ENCODE assay signal across 8 cellular contexts in genomic region chr16:31868701-31869167, GRCh38. TPM values are rescaled to one million over a fixed set of nuclear protein-coding genes. Genes with fewer than 3 reads are reported as not detected.
DNase-seq lines count a peak whose midpoint lies in the region; ATAC-seq and TF ChIP-seq lines count a peak whose summit lies in the region.

No MANE protein-coding gene starts in this region.

- H3K4me1 ChIP-seq in BE2C (no peaks in the 10 kb centered on the region), testis (no peaks in the 10 kb centered on the region)

- intact Hi-C loops in activated T-helper 2 cell treated with anti-CD3 and anti-CD28 coated beads, Interferon-gamma antibody, Interleukin-2, Interleukin-4, amounts not matched to agents 10 μg/mL and 5 μg/mL and 100 μg/mL, durations not matched to agents 14 hours and 24 hours and 36 hours (cut with micrococcal nuclease) = loop anchor here (1.0 to 5.0 kb wide), 7 partner anchors 9 to 881 kb away; partner anchors contain the start of genes ARMC5, HSD3B7, PYCARD and RUSF1
- intact Hi-C loops in testis (cut with DNase I; ENCODE audit: low total_unique reads) = no loop called here

- 19 to 24% methylated on average over 8 of the region's 8 CpGs for WGBS in testis, 2 donors

- peaks cover 5% of the 10 kb centered on the region for H3K9me3 Mint-ChIP-seq in activated T-helper 2 cell treated with anti-CD3 and anti-CD28 coated beads, Interferon-gamma antibody, Interleukin-2, Interleukin-4, amounts not matched to agents 10 μg/mL and 5 μg/mL and 100 μg/mL, durations not matched to agents 14 hours and 24 hours and 36 hours

- H3K36me3 Mint-ChIP-seq in activated T-helper 2 cell treated with anti-CD3 and anti-CD28 coated beads, Interferon-gamma antibody, Interleukin-2, Interleukin-4, amounts not matched to agents 10 μg/mL and 5 μg/mL and 100 μg/mL, durations not matched to agents 14 hours and 24 hours and 36 hours (ENCODE audit: low read depth) = peaks cover 4% of the 10 kb centered on the region

- peak; percentile 83 for TF ChIP-seq CTCF in BE2C (IDR thresholded peaks at IDR 0.05; ENCODE audit: low read depth, low read length)
- peak; percentile 77 for TF ChIP-seq CTCF in fibroblast of villous mesenchyme (IDR thresholded peaks at IDR 0.05; ENCODE audit: insufficient read depth, low read depth, low read length)
- TF ChIP-seq CTCF in omental fat pad (IDR thresholded peaks at IDR 0.05) = peak in 1 of 3 donors; percentile 15
- TF ChIP-seq CTCF in testis (IDR thresholded peaks at IDR 0.05) = peak; percentile 77 to 88 (median 78)

- H3K36me3 ChIP-seq in BE2C (no peaks in the 10 kb centered on the region), testis (ENCODE audit: low read depth, missing control alignments) (no peaks in the 10 kb centered on the region)

- H3K9me3 ChIP-seq in BE2C (no peaks in the 10 kb centered on the region), testis (no peaks in the 10 kb centered on the region)

- H3K4me3 Mint-ChIP-seq in activated T-helper 2 cell treated with anti-CD3 and anti-CD28 coated beads, Interferon-gamma antibody, Interleukin-2, Interleukin-4, amounts not matched to agents 10 μg/mL and 5 μg/mL and 100 μg/mL, durations not matched to agents 14 hours and 24 hours and 36 hours (ENCODE audit: low read depth) = peak overlapping the region; percentile 56

- TF ChIP-seq POLR2A in testis (IDR thresholded peaks at IDR 0.05) = no peak

- H3K4me3 ChIP-seq in BE2C (ENCODE audit: low read depth, low read length) (no peak overlapping the region), fibroblast of villous mesenchyme (ENCODE audit: low read depth, low read length) (no peak overlapping the region), testis (no peak overlapping the region)

- ATAC-seq in GM19035 (IDR thresholded peaks at IDR 0.05; ENCODE audit: unreplicated experiment) (peak; percentile 42), omental fat pad (ENCODE audit: low FRiP score) (no peak)

- peaks cover 48% of the 10 kb centered on the region for H3K4me1 Mint-ChIP-seq in activated T-helper 2 cell treated with anti-CD3 and anti-CD28 coated beads, Interferon-gamma antibody, Interleukin-2, Interleukin-4, amounts not matched to agents 10 μg/mL and 5 μg/mL and 100 μg/mL, durations not matched to agents 14 hours and 24 hours and 36 hours (ENCODE audit: low read depth)

- peak overlapping the region in 1 of 2 donors; percentile 23 for H3K27ac ChIP-seq in testis

- no peaks in the 10 kb centered on the region for H3K27me3 ChIP-seq in BE2C
- no peaks in the 10 kb centered on the region for H3K27me3 ChIP-seq in testis

- H3K27ac Mint-ChIP-seq in activated T-helper 2 cell treated with anti-CD3 and anti-CD28 coated beads, Interferon-gamma antibody, Interleukin-2, Interleukin-4, amounts not matched to agents 10 μg/mL and 5 μg/mL and 100 μg/mL, durations not matched to agents 14 hours and 24 hours and 36 hours = peak overlapping the region; percentile 96

- H3K27me3 Mint-ChIP-seq in activated T-helper 2 cell treated with anti-CD3 and anti-CD28 coated beads, Interferon-gamma antibody, Interleukin-2, Interleukin-4, amounts not matched to agents 10 μg/mL and 5 μg/mL and 100 μg/mL, durations not matched to agents 14 hours and 24 hours and 36 hours (ENCODE audit: low read depth) = peaks cover 5% of the 10 kb centered on the region

- DNase-seq in BE2C (peak; percentile 78), Kasumi-1 (lab: John Stamatoyannopoulos, UW) (peak; percentile 97 to 98), SHP77 (lab: John Stamatoyannopoulos, UW) (peak; percentile 73 to 77), fibroblast of villous mesenchyme (ENCODE audit: low read depth) (peak; percentile 76), omental fat pad (ENCODE audit: low spot score) (peak; percentile 99), testis (peak; percentile 92)
- DNase-seq in activated T-helper 2 cell treated with anti-CD3 and anti-CD28 coated beads, Interferon-gamma antibody, Interleukin-2, Interleukin-4, amounts not matched to agents 10 μg/mL and 5 μg/mL and 100 μg/mL, durations not matched to agents 14 hours and 24 hours and 36 hours (ENCODE audit: low spot score) = peak; percentile 73

RNA-seq across cellular contexts. Expression of gene ZNF267, which starts 4.9 kb away (rescaled TPM):
- 1.7 TPM for polyA plus RNA-seq in BE2C (2012; ENCODE audit: insufficient read depth, insufficient read length, low read depth)
- 58.5 and 68.5 TPM in 2 replicates for total RNA-seq in activated T-helper 2 cell treated with anti-CD3 and anti-CD28 coated beads, Interferon-gamma antibody, Interleukin-2, Interleukin-4, amounts not matched to agents 10 μg/mL and 5 μg/mL and 100 μg/mL, durations not matched to agents 14 hours and 24 hours and 36 hours
- 11.0 and 15.1 TPM in 2 replicates for total RNA-seq in fibroblast of villous mesenchyme
- 10 to 100 TPM in 3 of 4 donors, 1 to 10 TPM in 1; 8.7 to 24.4 (median 16.3) TPM for total RNA-seq in omental fat pad
- 10 to 100 TPM; 17.8 to 18.7 TPM for total RNA-seq in testis
- 4.6 TPM for polyA plus RNA-seq in testis (ENCODE audit: insufficient read depth, low read depth, low replicate concordance)
